In the genomic region with DNA sequence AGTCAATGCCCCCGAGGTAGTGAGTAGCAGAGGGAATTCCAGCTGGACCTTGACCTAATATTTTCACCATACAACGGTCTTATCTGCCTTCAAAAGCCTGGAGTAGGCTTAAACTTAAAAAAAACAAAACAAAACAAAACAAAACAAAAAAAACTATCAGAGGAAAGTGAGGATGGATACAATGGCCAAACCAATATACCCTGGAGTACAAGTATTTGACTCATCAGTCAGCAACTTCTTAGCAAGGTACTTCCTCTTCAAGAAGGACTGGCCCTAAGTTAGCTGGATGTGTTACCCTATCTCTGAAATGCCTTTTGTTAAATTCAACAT, we compare ENCODE assay signal across 1 cellular context.
TF ChIP-seq lines count a peak whose summit lies in the region.

No MANE protein-coding gene starts in this region.

TF ChIP-seq in HepG2, 621 proteins besides CTCF, POLR2A, EP300 and RAD21 (continued from another document and continues in another):
- TF ChIP-seq, protein P1, sequence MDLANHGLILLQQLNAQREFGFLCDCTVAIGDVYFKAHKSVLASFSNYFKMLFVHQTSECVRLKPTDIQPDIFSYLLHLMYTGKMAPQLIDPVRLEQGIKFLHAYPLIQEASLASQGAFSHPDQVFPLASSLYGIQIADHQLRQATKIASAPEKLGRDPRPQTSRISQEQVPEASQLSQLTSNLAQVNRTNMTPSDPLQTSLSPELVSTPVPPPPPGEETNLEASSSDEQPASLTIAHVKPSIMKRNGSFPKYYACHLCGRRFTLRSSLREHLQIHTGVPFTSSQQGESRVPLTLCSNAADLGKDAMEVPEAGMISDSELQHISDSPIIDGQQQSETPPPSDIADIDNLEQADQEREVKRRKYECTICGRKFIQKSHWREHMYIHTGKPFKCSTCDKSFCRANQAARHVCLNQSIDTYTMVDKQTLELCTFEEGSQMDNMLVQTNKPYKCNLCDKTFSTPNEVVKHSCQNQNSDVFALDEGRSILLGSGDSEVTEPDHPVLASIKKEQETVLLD (CRISPR knock-in tag; IDR thresholded peaks at IDR 0.05; ENCODE audit: low read depth): no peak
- no peak for TF ChIP-seq ZNF207 (IDR thresholded peaks at IDR 0.05; ENCODE audit: borderline replicate concordance)
- TF ChIP-seq, protein P2, sequence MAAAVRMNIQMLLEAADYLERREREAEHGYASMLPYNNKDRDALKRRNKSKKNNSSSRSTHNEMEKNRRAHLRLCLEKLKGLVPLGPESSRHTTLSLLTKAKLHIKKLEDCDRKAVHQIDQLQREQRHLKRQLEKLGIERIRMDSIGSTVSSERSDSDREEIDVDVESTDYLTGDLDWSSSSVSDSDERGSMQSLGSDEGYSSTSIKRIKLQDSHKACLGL (CRISPR knock-in tag; IDR thresholded peaks at IDR 0.05): no peak
- no peak for TF ChIP-seq FOXA1 (IDR thresholded peaks at IDR 0.05)
- no peak for TF ChIP-seq FOXA1 (CRISPR knock-in tag; IDR thresholded peaks at IDR 0.05)
- TF ChIP-seq ETV6 (CRISPR knock-in tag; conservative IDR thresholded peaks at IDR 0.05): no peak
- TF ChIP-seq, protein P3, sequence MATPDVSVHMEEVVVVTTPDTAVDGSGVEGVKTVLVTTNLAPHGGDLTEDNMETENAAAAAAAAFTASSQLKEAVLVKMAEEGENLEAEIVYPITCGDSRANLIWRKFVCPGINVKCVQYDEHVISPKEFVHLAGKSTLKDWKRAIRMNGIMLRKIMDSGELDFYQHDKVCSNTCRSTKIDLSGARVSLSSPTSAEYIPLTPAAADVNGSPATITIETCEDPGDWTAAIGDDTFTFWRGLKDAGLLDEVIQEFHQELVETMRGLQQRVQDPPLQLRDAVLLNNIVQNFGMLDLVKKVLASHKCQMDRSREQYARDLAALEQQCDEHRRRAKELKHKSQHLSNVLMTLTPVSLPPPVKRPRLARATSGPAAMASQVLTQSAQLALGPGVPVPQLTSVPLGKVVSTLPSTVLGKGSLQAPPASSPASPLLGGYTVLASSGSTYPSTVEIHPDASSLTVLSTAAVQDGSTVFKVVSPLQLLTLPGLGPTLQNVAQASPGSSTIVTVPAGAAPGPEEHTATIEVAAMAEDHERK (CRISPR knock-in tag; IDR thresholded peaks at IDR 0.05; ENCODE audit: low read depth): no peak
- TF ChIP-seq ZNF224 (CRISPR knock-in tag; IDR thresholded peaks at IDR 0.05): no peak
- no peak for TF ChIP-seq FOXJ3 (CRISPR knock-in tag; IDR thresholded peaks at IDR 0.05; ENCODE audit: borderline replicate concordance)
- TF ChIP-seq CEBPB (IDR thresholded peaks at IDR 0.05; ENCODE audit: borderline replicate concordance, low read depth, low read length): no peak
- no peak for TF ChIP-seq ZNF430 (CRISPR knock-in tag; IDR thresholded peaks at IDR 0.05)
- TF ChIP-seq, protein P4, sequence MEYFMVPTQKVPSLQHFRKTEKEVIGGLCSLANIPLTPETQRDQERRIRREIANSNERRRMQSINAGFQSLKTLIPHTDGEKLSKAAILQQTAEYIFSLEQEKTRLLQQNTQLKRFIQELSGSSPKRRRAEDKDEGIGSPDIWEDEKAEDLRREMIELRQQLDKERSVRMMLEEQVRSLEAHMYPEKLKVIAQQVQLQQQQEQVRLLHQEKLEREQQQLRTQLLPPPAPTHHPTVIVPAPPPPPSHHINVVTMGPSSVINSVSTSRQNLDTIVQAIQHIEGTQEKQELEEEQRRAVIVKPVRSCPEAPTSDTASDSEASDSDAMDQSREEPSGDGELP (IDR thresholded peaks at IDR 0.05; ENCODE audit: borderline replicate concordance, low read depth): no peak
- TF ChIP-seq PHF20 (CRISPR knock-in tag; IDR thresholded peaks at IDR 0.05): no peak; the same call in 1 of the 2 replicates
- TF ChIP-seq SIX4 (CRISPR knock-in tag; IDR thresholded peaks at IDR 0.05): no peak
- TF ChIP-seq U2AF2 (IDR thresholded peaks at IDR 0.05; ENCODE audit: low read depth, low read length): no peak
- no peak for TF ChIP-seq ZNF878 (CRISPR knock-in tag; IDR thresholded peaks at IDR 0.05)
- TF ChIP-seq NFKBIZ (CRISPR knock-in tag; IDR thresholded peaks at IDR 0.05): no peak
- 0 out of 2 replicates have a peak, but pooled peaks have one; percentile 36 for TF ChIP-seq ZBTB3 (CRISPR knock-in tag; IDR thresholded peaks at IDR 0.05; ENCODE audit: borderline replicate concordance, low read depth)
- TF ChIP-seq, protein P5, sequence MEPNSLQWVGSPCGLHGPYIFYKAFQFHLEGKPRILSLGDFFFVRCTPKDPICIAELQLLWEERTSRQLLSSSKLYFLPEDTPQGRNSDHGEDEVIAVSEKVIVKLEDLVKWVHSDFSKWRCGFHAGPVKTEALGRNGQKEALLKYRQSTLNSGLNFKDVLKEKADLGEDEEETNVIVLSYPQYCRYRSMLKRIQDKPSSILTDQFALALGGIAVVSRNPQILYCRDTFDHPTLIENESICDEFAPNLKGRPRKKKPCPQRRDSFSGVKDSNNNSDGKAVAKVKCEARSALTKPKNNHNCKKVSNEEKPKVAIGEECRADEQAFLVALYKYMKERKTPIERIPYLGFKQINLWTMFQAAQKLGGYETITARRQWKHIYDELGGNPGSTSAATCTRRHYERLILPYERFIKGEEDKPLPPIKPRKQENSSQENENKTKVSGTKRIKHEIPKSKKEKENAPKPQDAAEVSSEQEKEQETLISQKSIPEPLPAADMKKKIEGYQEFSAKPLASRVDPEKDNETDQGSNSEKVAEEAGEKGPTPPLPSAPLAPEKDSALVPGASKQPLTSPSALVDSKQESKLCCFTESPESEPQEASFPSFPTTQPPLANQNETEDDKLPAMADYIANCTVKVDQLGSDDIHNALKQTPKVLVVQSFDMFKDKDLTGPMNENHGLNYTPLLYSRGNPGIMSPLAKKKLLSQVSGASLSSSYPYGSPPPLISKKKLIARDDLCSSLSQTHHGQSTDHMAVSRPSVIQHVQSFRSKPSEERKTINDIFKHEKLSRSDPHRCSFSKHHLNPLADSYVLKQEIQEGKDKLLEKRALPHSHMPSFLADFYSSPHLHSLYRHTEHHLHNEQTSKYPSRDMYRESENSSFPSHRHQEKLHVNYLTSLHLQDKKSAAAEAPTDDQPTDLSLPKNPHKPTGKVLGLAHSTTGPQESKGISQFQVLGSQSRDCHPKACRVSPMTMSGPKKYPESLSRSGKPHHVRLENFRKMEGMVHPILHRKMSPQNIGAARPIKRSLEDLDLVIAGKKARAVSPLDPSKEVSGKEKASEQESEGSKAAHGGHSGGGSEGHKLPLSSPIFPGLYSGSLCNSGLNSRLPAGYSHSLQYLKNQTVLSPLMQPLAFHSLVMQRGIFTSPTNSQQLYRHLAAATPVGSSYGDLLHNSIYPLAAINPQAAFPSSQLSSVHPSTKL (CRISPR knock-in tag; IDR thresholded peaks at IDR 0.05): peak; percentile 54; the same call in 1 of the 2 replicates
- peak; percentile 49; the same call in 1 of the 2 replicates for TF ChIP-seq ELF3 (CRISPR knock-in tag; IDR thresholded peaks at IDR 0.05)
- no peak for TF ChIP-seq PLRG1 (conservative IDR thresholded peaks at IDR 0.05)
- TF ChIP-seq SAP130 (CRISPR knock-in tag; IDR thresholded peaks at IDR 0.05; ENCODE audit: low read depth): no peak; the same call in 1 of the 2 replicates
- TF ChIP-seq, protein P6, sequence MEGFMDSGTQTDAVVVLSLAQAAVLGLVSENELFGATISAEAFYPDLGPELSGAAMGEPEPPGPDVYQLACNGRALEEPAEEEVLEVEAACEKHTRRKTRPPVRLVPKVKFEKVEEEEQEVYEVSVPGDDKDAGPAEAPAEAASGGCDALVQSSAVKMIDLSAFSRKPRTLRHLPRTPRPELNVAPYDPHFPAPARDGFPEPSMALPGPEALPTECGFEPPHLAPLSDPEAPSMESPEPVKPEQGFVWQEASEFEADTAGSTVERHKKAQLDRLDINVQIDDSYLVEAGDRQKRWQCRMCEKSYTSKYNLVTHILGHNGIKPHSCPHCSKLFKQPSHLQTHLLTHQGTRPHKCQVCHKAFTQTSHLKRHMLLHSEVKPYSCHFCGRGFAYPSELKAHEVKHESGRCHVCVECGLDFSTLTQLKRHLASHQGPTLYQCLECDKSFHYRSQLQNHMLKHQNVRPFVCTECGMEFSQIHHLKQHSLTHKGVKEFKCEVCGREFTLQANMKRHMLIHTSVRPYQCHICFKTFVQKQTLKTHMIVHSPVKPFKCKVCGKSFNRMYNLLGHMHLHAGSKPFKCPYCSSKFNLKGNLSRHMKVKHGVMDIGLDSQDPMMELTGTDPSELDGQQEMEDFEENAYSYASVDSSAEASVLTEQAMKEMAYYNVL (CRISPR knock-in tag; IDR thresholded peaks at IDR 0.05; ENCODE audit: borderline replicate concordance): no peak
- no peak for TF ChIP-seq REPIN1 (CRISPR knock-in tag; IDR thresholded peaks at IDR 0.05; ENCODE audit: borderline replicate concordance, low read depth)
- peak; percentile 47 for TF ChIP-seq HNF4A (CRISPR knock-in tag; IDR thresholded peaks at IDR 0.05)
- TF ChIP-seq, protein P7, sequence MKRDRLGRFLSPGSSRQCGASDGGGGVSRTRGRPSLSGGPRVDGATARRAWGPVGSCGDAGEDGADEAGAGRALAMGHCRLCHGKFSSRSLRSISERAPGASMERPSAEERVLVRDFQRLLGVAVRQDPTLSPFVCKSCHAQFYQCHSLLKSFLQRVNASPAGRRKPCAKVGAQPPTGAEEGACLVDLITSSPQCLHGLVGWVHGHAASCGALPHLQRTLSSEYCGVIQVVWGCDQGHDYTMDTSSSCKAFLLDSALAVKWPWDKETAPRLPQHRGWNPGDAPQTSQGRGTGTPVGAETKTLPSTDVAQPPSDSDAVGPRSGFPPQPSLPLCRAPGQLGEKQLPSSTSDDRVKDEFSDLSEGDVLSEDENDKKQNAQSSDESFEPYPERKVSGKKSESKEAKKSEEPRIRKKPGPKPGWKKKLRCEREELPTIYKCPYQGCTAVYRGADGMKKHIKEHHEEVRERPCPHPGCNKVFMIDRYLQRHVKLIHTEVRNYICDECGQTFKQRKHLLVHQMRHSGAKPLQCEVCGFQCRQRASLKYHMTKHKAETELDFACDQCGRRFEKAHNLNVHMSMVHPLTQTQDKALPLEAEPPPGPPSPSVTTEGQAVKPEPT (CRISPR knock-in tag; IDR thresholded peaks at IDR 0.05; ENCODE audit: low read depth): no peak
- no peak for TF ChIP-seq SOX5 (CRISPR knock-in tag; IDR thresholded peaks at IDR 0.05; ENCODE audit: borderline replicate concordance)
- TF ChIP-seq, protein P8, sequence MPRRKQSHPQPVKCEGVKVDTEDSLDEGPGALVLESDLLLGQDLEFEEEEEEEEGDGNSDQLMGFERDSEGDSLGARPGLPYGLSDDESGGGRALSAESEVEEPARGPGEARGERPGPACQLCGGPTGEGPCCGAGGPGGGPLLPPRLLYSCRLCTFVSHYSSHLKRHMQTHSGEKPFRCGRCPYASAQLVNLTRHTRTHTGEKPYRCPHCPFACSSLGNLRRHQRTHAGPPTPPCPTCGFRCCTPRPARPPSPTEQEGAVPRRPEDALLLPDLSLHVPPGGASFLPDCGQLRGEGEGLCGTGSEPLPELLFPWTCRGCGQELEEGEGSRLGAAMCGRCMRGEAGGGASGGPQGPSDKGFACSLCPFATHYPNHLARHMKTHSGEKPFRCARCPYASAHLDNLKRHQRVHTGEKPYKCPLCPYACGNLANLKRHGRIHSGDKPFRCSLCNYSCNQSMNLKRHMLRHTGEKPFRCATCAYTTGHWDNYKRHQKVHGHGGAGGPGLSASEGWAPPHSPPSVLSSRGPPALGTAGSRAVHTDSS (CRISPR knock-in tag; conservative IDR thresholded peaks at IDR 0.05): no peak
- TF ChIP-seq, protein P9, sequence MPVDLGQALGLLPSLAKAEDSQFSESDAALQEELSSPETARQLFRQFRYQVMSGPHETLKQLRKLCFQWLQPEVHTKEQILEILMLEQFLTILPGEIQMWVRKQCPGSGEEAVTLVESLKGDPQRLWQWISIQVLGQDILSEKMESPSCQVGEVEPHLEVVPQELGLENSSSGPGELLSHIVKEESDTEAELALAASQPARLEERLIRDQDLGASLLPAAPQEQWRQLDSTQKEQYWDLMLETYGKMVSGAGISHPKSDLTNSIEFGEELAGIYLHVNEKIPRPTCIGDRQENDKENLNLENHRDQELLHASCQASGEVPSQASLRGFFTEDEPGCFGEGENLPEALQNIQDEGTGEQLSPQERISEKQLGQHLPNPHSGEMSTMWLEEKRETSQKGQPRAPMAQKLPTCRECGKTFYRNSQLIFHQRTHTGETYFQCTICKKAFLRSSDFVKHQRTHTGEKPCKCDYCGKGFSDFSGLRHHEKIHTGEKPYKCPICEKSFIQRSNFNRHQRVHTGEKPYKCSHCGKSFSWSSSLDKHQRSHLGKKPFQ (CRISPR knock-in tag; IDR thresholded peaks at IDR 0.05; ENCODE audit: insufficient replicate concordance): no peak
- no peak for TF ChIP-seq JUNB (CRISPR knock-in tag; IDR thresholded peaks at IDR 0.05; ENCODE audit: borderline replicate concordance)
- no peak for TF ChIP-seq ZNF468 (CRISPR knock-in tag; IDR thresholded peaks at IDR 0.05)
- TF ChIP-seq HMG20A (CRISPR knock-in tag; IDR thresholded peaks at IDR 0.05; ENCODE audit: borderline replicate concordance): no peak
- TF ChIP-seq CHCHD3 (CRISPR knock-in tag; IDR thresholded peaks at IDR 0.05): no peak
- no peak for TF ChIP-seq ZC3H4 (CRISPR knock-in tag; IDR thresholded peaks at IDR 0.05; ENCODE audit: borderline replicate concordance)
- no peak for TF ChIP-seq PHF5A (CRISPR knock-in tag; IDR thresholded peaks at IDR 0.05; ENCODE audit: low read depth, unreplicated experiment)
- 0 out of 2 replicates have a peak, but pooled peaks have one; percentile 48 for TF ChIP-seq LCORL (IDR thresholded peaks at IDR 0.05)
- no peak for TF ChIP-seq LCORL (CRISPR knock-in tag; IDR thresholded peaks at IDR 0.05)
- no peak for TF ChIP-seq KDM2A (CRISPR knock-in tag; IDR thresholded peaks at IDR 0.05; ENCODE audit: borderline replicate concordance, low read depth)
- no peak for TF ChIP-seq SRY (CRISPR knock-in tag; IDR thresholded peaks at IDR 0.05)
- TF ChIP-seq BCL6 (CRISPR knock-in tag; IDR thresholded peaks at IDR 0.05): 0 out of 2 replicates have a peak, but pooled peaks have one; percentile 5
- TF ChIP-seq MZF1 (CRISPR knock-in tag; IDR thresholded peaks at IDR 0.05; ENCODE audit: borderline replicate concordance): no peak
- no peak for TF ChIP-seq RORA (CRISPR knock-in tag; IDR thresholded peaks at IDR 0.05)
- TF ChIP-seq, protein P10, sequence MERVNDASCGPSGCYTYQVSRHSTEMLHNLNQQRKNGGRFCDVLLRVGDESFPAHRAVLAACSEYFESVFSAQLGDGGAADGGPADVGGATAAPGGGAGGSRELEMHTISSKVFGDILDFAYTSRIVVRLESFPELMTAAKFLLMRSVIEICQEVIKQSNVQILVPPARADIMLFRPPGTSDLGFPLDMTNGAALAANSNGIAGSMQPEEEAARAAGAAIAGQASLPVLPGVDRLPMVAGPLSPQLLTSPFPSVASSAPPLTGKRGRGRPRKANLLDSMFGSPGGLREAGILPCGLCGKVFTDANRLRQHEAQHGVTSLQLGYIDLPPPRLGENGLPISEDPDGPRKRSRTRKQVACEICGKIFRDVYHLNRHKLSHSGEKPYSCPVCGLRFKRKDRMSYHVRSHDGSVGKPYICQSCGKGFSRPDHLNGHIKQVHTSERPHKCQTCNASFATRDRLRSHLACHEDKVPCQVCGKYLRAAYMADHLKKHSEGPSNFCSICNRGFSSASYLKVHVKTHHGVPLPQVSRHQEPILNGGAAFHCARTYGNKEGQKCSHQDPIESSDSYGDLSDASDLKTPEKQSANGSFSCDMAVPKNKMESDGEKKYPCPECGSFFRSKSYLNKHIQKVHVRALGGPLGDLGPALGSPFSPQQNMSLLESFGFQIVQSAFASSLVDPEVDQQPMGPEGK (CRISPR knock-in tag; IDR thresholded peaks at IDR 0.05): peak; percentile 15; the same call in 1 of the 2 replicates
- TF ChIP-seq, protein P11, sequence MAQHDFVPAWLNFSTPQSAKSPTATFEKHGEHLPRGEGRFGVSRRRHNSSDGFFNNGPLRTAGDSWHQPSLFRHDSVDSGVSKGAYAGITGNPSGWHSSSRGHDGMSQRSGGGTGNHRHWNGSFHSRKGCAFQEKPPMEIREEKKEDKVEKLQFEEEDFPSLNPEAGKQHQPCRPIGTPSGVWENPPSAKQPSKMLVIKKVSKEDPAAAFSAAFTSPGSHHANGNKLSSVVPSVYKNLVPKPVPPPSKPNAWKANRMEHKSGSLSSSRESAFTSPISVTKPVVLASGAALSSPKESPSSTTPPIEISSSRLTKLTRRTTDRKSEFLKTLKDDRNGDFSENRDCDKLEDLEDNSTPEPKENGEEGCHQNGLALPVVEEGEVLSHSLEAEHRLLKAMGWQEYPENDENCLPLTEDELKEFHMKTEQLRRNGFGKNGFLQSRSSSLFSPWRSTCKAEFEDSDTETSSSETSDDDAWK (CRISPR knock-in tag; IDR thresholded peaks at IDR 0.05): no peak
